8 cellular contexts compared by ENCODE assay signal in the genomic region with DNA sequence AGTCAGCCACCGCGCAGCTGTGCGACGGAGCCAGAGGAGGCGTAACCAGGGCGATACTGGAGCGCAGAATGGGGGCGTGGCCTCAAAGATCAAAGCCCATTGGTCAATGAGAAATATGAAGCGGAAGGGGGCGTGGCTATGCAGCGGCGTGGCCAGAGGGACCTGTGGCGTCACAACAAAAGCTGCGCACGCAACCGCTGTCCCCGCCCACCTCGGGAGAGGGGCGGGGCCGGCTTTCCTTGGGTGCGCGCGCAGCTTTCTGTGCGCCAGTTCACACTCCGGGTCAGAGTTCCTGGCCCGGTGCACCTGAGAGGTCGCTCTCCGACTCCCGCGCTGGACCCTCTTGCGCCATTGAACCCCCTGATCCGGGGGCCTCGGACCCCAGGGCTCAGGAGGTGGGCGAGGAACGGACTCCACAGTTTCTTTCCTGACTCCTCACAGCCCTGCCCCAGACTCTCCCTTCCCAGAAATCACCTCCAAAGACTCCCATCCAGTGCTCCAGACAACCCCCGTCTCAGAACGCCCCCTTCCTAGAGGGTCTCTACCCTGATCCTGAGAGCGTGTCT. TPM values are rescaled to one million over a fixed set of nuclear protein-coding genes. Genes with fewer than 3 reads are reported as not detected.
DNase-seq lines count a peak whose midpoint lies in the region; ATAC-seq and TF ChIP-seq lines count a peak whose summit lies in the region.

A gene (plus strand): TSS at position 269 of the 566 bp plus-strand sequence.

- H2AFZ ChIP-seq in Loucy (ENCODE audit: low read length): peak within 1 kb of the TSS; percentile 78

- peaks cover 14% of the 10 kb centered on the region for H4K20me1 ChIP-seq in Loucy (ENCODE audit: insufficient read depth, low read length, poor library complexity, severe bottlenecking)

- H3K4me1 ChIP-seq in Loucy (ENCODE audit: insufficient read depth, low read length, poor library complexity, severe bottlenecking): peaks cover 33% of the 10 kb centered on the region
- H3K4me1 ChIP-seq in RWPE2 (ENCODE audit: insufficient read depth, poor library complexity, severe bottlenecking): peaks cover 6% of the 10 kb centered on the region

- ATAC-seq in RWPE2 (ENCODE audit: low read depth) (peak; percentile 86), natural killer cell (peak; percentile 92 to 99 (median 93))

- peaks cover 24% of the 10 kb centered on the region for H3K36me3 Mint-ChIP-seq in activated T-helper 2 cell treated with anti-CD3 and anti-CD28 coated beads, Interferon-gamma antibody, Interleukin-2, Interleukin-4, amounts not matched to agents 10 μg/mL and 5 μg/mL and 100 μg/mL, durations not matched to agents 14 hours and 24 hours and 36 hours (ENCODE audit: low read depth)
- H3K36me3 Mint-ChIP-seq in natural killer cell: no peaks in the 10 kb centered on the region

- H3K9me3 ChIP-seq in Loucy (ENCODE audit: insufficient read depth, low read depth, low read length) (no peaks in the 10 kb centered on the region), RWPE2 (ENCODE audit: severe bottlenecking) (no peaks in the 10 kb centered on the region)

- no peaks in the 10 kb centered on the region for H3F3A ChIP-seq in Loucy (ENCODE audit: low read depth)

- H3K79me2 ChIP-seq in Loucy (ENCODE audit: insufficient read depth, low read length): peaks cover 26% of the 10 kb centered on the region

- peak within 1 kb of the TSS; percentile 100 for H3K4me2 ChIP-seq in Loucy (ENCODE audit: low read depth, low read length, poor library complexity, severe bottlenecking)

- TF ChIP-seq CTCF in Loucy (conservative IDR thresholded peaks at IDR 0.05; ENCODE audit: low read length): no peak
- TF ChIP-seq CTCF in RWPE2 (IDR thresholded peaks at IDR 0.05; ENCODE audit: poor library complexity, severe bottlenecking): no peak
- TF ChIP-seq CTCF in fibroblast of mammary gland (conservative IDR thresholded peaks at IDR 0.05; ENCODE audit: control insufficient read depth, insufficient read depth, low read depth, low read length): no peak
- no peak for TF ChIP-seq CTCF in natural killer cell (IDR thresholded peaks at IDR 0.05)

- peak; percentile 100 for DNase-seq in ELR (ENCODE audit: low read depth)
- DNase-seq in H7: peak; percentile 99
- peak; percentile 99 for DNase-seq in RWPE2 (ENCODE audit: low spot score)
- DNase-seq in activated T-helper 2 cell treated with anti-CD3 and anti-CD28 coated beads, Interferon-gamma antibody, Interleukin-2, Interleukin-4, amounts not matched to agents 10 μg/mL and 5 μg/mL and 100 μg/mL, durations not matched to agents 14 hours and 24 hours and 36 hours (ENCODE audit: low spot score): peak; percentile 100
- DNase-seq in fibroblast of mammary gland (ENCODE audit: low read depth): peak; percentile 99
- peak; percentile 99 for DNase-seq in natural killer cell
- peak; percentile 96 to 100 (median 99) for DNase-seq in stimulated activated naive CD4-positive, alpha-beta T cell (lab: John Stamatoyannopoulos, UW)

- H3K27ac Mint-ChIP-seq in activated T-helper 2 cell treated with anti-CD3 and anti-CD28 coated beads, Interferon-gamma antibody, Interleukin-2, Interleukin-4, amounts not matched to agents 10 μg/mL and 5 μg/mL and 100 μg/mL, durations not matched to agents 14 hours and 24 hours and 36 hours: peak within 1 kb of the TSS; percentile 89
- H3K27ac Mint-ChIP-seq in natural killer cell: peak within 1 kb of the TSS; percentile 91 to 99

- H3K4me3 ChIP-seq in H7 (ENCODE audit: insufficient read depth, low read depth, low read length) (peak within 1 kb of the TSS; percentile 84), Loucy (ENCODE audit: low read length, poor library complexity, severe bottlenecking) (peak within 1 kb of the TSS; percentile 84), RWPE2 (ENCODE audit: severe bottlenecking) (peak within 1 kb of the TSS; percentile 64), fibroblast of mammary gland (ENCODE audit: control insufficient read depth, low read depth, low read length) (peak within 1 kb of the TSS; percentile 92)

- H3K27me3 ChIP-seq in H7 (ENCODE audit: control insufficient read depth, insufficient read depth, low read length) (no peaks in the 10 kb centered on the region), Loucy (ENCODE audit: insufficient read depth, low read length, poor library complexity, severe bottlenecking) (no peaks in the 10 kb centered on the region), RWPE2 (ENCODE audit: insufficient read depth, poor library complexity, severe bottlenecking) (no peaks in the 10 kb centered on the region)

- intact Hi-C loops in activated T-helper 2 cell treated with anti-CD3 and anti-CD28 coated beads, Interferon-gamma antibody, Interleukin-2, Interleukin-4, amounts not matched to agents 10 μg/mL and 5 μg/mL and 100 μg/mL, durations not matched to agents 14 hours and 24 hours and 36 hours (cut with micrococcal nuclease): loop anchor here (1.0 to 5.0 kb wide), 3 partner anchors 64 to 149 kb away; a partner anchor contains a TSS
- intact Hi-C loops in natural killer cell (cut with micrococcal nuclease): loop anchor here (5.0 kb wide), 1 partner anchor 46 kb away; a partner anchor contains a TSS

- no peaks in the 10 kb centered on the region for H3K27me3 Mint-ChIP-seq in activated T-helper 2 cell treated with anti-CD3 and anti-CD28 coated beads, Interferon-gamma antibody, Interleukin-2, Interleukin-4, amounts not matched to agents 10 μg/mL and 5 μg/mL and 100 μg/mL, durations not matched to agents 14 hours and 24 hours and 36 hours (ENCODE audit: low read depth)
- H3K27me3 Mint-ChIP-seq in natural killer cell (ENCODE audit: low read depth in 2 of 2): peaks cover 0 to 2% of the 10 kb centered on the region in 2 donors

- peak within 1 kb of the TSS; percentile 60 for H3K27ac ChIP-seq in RWPE2 (ENCODE audit: poor library complexity, severe bottlenecking)

- no peaks in the 10 kb centered on the region for H3K9me3 Mint-ChIP-seq in activated T-helper 2 cell treated with anti-CD3 and anti-CD28 coated beads, Interferon-gamma antibody, Interleukin-2, Interleukin-4, amounts not matched to agents 10 μg/mL and 5 μg/mL and 100 μg/mL, durations not matched to agents 14 hours and 24 hours and 36 hours
- no peaks in the 10 kb centered on the region for H3K9me3 Mint-ChIP-seq in natural killer cell

- peak within 1 kb of the TSS; percentile 92 for H3K9ac ChIP-seq in Loucy (ENCODE audit: low read depth, low read length, poor library complexity, severe bottlenecking)

- H3K4me1 Mint-ChIP-seq in activated T-helper 2 cell treated with anti-CD3 and anti-CD28 coated beads, Interferon-gamma antibody, Interleukin-2, Interleukin-4, amounts not matched to agents 10 μg/mL and 5 μg/mL and 100 μg/mL, durations not matched to agents 14 hours and 24 hours and 36 hours (ENCODE audit: low read depth): peaks cover 40% of the 10 kb centered on the region
- peaks cover 21 to 33% of the 10 kb centered on the region in 2 donors for H3K4me1 Mint-ChIP-seq in natural killer cell

- H3K36me3 ChIP-seq in H7 (replicated peaks; ENCODE audit: control insufficient read depth, insufficient read depth, low read length) (peaks cover 15% of the 10 kb centered on the region), Loucy (ENCODE audit: insufficient read depth, low read length) (no peaks in the 10 kb centered on the region), RWPE2 (ENCODE audit: low read depth) (peaks cover 27% of the 10 kb centered on the region)

- no peaks in the 10 kb centered on the region for H3K9me2 ChIP-seq in Loucy (replicated peaks; ENCODE audit: low read depth, low read length)

- peak within 1 kb of the TSS; percentile 97 for H3K4me3 Mint-ChIP-seq in activated T-helper 2 cell treated with anti-CD3 and anti-CD28 coated beads, Interferon-gamma antibody, Interleukin-2, Interleukin-4, amounts not matched to agents 10 μg/mL and 5 μg/mL and 100 μg/mL, durations not matched to agents 14 hours and 24 hours and 36 hours (ENCODE audit: low read depth)
- H3K4me3 Mint-ChIP-seq in natural killer cell: peak within 1 kb of the TSS; percentile 92

RNA-seq across cellular contexts. Expression of the gene that starts here (rescaled TPM):
- 36.3 and 53.3 TPM in 2 replicates for total RNA-seq in H7 (2014; rRNA removed; shearing (Covaris generic))
- 13.5 and 13.7 TPM in 2 replicates for total RNA-seq in activated T-helper 2 cell treated with anti-CD3 and anti-CD28 coated beads, Interferon-gamma antibody, Interleukin-2, Interleukin-4, amounts not matched to agents 10 μg/mL and 5 μg/mL and 100 μg/mL, durations not matched to agents 14 hours and 24 hours and 36 hours
- 1 to 10 TPM; 6.3 to 9.3 (median 8.4) TPM for total RNA-seq in natural killer cell

Comparison
In these comparisons a context has a peak if more than half of its experiments do, and no peak if none do; other contexts are left out.
1. Peak in every context shown above with its lines: DNase-seq, ATAC-seq, H3K4me3 ChIP-seq and H3K27ac ChIP-seq.